ENCODE assay signal across 8 cellular contexts in genomic region chr7:33895025-33895804, GRCh38. TPM values are rescaled to one million over a fixed set of nuclear protein-coding genes. Genes with fewer than 3 reads are reported as not detected.
DNase-seq lines count a peak whose midpoint lies in the region; ATAC-seq and TF ChIP-seq lines count a peak whose summit lies in the region.

No MANE protein-coding gene starts in this region.

- in situ Hi-C loops in GM13976 (cut with MboI; ENCODE audit: low sequenced_read_pairs, unreplicated experiment): no loop called here

- H3K9me3 Mint-ChIP-seq in activated naive CD8-positive, alpha-beta T cell treated with anti-CD3 and anti-CD28 coated beads, Interleukin-2, amount 50 U/mL, for 24 hours: no peaks in the 10 kb centered on the region

- H3K36me3 Mint-ChIP-seq in activated naive CD8-positive, alpha-beta T cell treated with anti-CD3 and anti-CD28 coated beads, Interleukin-2, amount 50 U/mL, for 24 hours (ENCODE audit: low read depth): no peaks in the 10 kb centered on the region

- peak overlapping the region; percentile 16 for H3K4me3 Mint-ChIP-seq in activated naive CD8-positive, alpha-beta T cell treated with anti-CD3 and anti-CD28 coated beads, Interleukin-2, amount 50 U/mL, for 24 hours

- TF ChIP-seq CTCF in GM13976 (IDR thresholded peaks at IDR 0.05; ENCODE audit: borderline replicate concordance, control extremely low read depth, extremely low read depth, insufficient read depth, missing control alignments): peak; percentile 94

- DNase-seq in GM13976 (ENCODE audit: low spot score) (peak; percentile 66), NCI-H1105 treated with DMSO at 0.1 percent for 48 hours (lab: John Stamatoyannopoulos, UW) (peak; percentile 74), T follicular helper cell (ENCODE audit: low read depth) (peak; percentile 42), left cardiac atrium (peak; percentile 86), sciatic nerve (ENCODE audit: low spot score) (peak; percentile 90), cortex of kidney (lab: John Stamatoyannopoulos, UW) (no peak)
- peak; percentile 81 for DNase-seq in activated naive CD8-positive, alpha-beta T cell treated with anti-CD3 and anti-CD28 coated beads, Interleukin-2, amount 50 U/mL, for 24 hours

- ATAC-seq in HG02610 (IDR thresholded peaks at IDR 0.05; ENCODE audit: unreplicated experiment): peak; percentile 98
- ATAC-seq in activated naive CD8-positive, alpha-beta T cell treated with anti-CD3 and anti-CD28 coated beads, Interleukin-2, amount 50 U/mL, for 24 hours: peak; percentile 94
- peak; percentile 92 to 95 for ATAC-seq in left cardiac atrium
- ATAC-seq in sciatic nerve: peak; percentile 96

- peaks cover 3% of the 10 kb centered on the region for H3K4me1 Mint-ChIP-seq in activated naive CD8-positive, alpha-beta T cell treated with anti-CD3 and anti-CD28 coated beads, Interleukin-2, amount 50 U/mL, for 24 hours

- no peak overlapping the region for H3K27ac Mint-ChIP-seq in activated naive CD8-positive, alpha-beta T cell treated with anti-CD3 and anti-CD28 coated beads, Interleukin-2, amount 50 U/mL, for 24 hours

- H3K27me3 Mint-ChIP-seq in activated naive CD8-positive, alpha-beta T cell treated with anti-CD3 and anti-CD28 coated beads, Interleukin-2, amount 50 U/mL, for 24 hours: peaks cover 31% of the 10 kb centered on the region

- intact Hi-C loops in left cardiac atrium (cut with DNase I): loop anchor here in 1 of 2 donors (10.0 kb wide), 1 partner anchor 440 kb away; no protein-coding TSS in a partner anchor
- intact Hi-C loops in sciatic nerve (cut with DNase I): no loop called here

RNA-seq across cellular contexts. Expression of gene BMPER, which starts 10.1 kb away (rescaled TPM):
- total RNA-seq in left cardiac atrium: 1 to 10 TPM; 3.6 to 6.2 TPM
- 18.8 TPM for total RNA-seq in sciatic nerve
